In the genomic region with DNA sequence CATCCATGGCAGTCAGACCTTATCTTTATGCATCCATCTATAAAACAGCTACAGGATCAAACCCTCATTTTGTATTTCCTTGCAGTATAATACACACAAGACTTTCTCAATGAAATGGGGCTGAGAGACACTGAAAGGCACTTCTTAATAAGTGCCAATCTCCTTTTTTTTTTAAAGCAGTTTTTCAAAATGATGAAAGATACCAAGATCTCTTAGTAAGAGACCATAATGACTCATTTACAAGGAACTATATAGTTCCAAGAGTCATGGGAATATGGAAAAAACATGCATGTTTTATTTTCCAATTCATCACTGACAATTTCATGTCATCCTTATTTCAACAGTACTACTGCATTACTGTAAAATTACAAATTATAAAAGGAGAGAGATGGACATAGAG, we compare ENCODE assay signal across 25 cellular contexts.
"Had no signal": no experiment of that assay in that cellular context is flagged by ENCODE, and none has a peak within 500 bp of the region (broad histone marks: within the 10 kb centered on the region; RNA-seq: fewer than 3 reads in every experiment).

No MANE protein-coding gene starts in this region.

- DNase-seq: activated CD4-positive, alpha-beta T cell treated with anti-CD3 and anti-CD28 coated beads, Interleukin-2, amount 50 U/mL, for 1 hour; activated effector memory CD4-positive, alpha-beta T cell treated with Interleukin-2 at 50 U/mL for 16 hours; activated naive CD4-positive, alpha-beta T cell treated with anti-CD3 and anti-CD28 coated beads for 36 hours; effector memory CD8-positive, alpha-beta T cell; glutamatergic neuron; immature natural killer cell; left ventricle myocardium inferior; midbrain; natural killer cell; ovary; spleen; stimulated activated CD4-positive, alpha-beta T cell treated with anti-CD3 and anti-CD28 coated beads, Interleukin-4, amount 100 ng/mL, for 1 hour; stimulated activated naive CD4-positive, alpha-beta T cell; substantia nigra; thyroid gland; upper lobe of right lung had no signal

- FAIRE-seq: astrocyte, colon, endothelial cell of umbilical vein, frontal cortex had no signal

- H3K27me3 ChIP-seq: hepatocyte, ovary, spleen, thyroid gland, upper lobe of right lung had no signal

- H3K36me3 Mint-ChIP-seq: immature natural killer cell, natural killer cell had no signal

- ATAC-seq: effector memory CD8-positive, alpha-beta T cell; esophagus mucosa; natural killer cell; SK-N-SH treated with all-trans-retinoic acid at 6 μM for 48 hours; upper lobe of right lung had no signal

- H3K4me3 Mint-ChIP-seq: activated naive CD4-positive, alpha-beta T cell treated with anti-CD3 and anti-CD28 coated beads for 36 hours; central memory CD8-positive, alpha-beta T cell; effector memory CD8-positive, alpha-beta T cell; immature natural killer cell; natural killer cell had no signal

- H3K9me3 Mint-ChIP-seq: activated naive CD4-positive, alpha-beta T cell treated with anti-CD3 and anti-CD28 coated beads for 36 hours; central memory CD8-positive, alpha-beta T cell; effector memory CD8-positive, alpha-beta T cell; natural killer cell had no signal

- H3K36me3 ChIP-seq: left ventricle myocardium inferior, ovary, prostate gland, spleen, thyroid gland, upper lobe of right lung had no signal

- H3K27ac Mint-ChIP-seq: activated naive CD4-positive, alpha-beta T cell treated with anti-CD3 and anti-CD28 coated beads for 36 hours; effector memory CD8-positive, alpha-beta T cell; immature natural killer cell; natural killer cell had no signal

- H3K4me3 ChIP-seq: hepatocyte, left ventricle myocardium inferior, ovary, prostate gland, spleen, thyroid gland, upper lobe of right lung had no signal

- H3K4me1 Mint-ChIP-seq: central memory CD8-positive, alpha-beta T cell; immature natural killer cell; natural killer cell had no signal
